11 cellular contexts compared by ENCODE assay signal in the genomic region with DNA sequence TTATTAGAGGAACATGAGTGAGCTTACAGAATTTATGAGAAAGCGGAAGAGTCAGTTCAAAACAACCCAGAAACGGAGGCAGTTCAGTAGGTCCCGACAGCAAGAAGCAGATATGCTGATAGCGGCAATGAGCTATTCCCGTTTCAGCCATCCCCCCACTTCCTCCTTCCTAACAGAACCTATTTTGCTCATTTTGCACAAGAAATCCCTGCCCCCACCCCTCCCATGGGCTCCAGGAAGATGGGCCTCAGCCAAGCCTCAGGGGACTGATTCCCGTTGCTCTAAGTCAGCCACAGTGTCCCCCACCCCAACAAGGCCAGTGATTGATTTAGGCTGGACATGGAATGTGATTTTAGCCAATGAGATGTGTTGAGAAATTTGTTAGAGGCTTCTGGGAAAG.
DNase-seq lines count a peak whose midpoint lies in the region; ATAC-seq, FAIRE-seq and TF ChIP-seq lines count a peak whose summit lies in the region.
"Had no signal": no experiment of that assay in that cellular context is flagged by ENCODE, and none has a peak within 500 bp of the region (broad histone marks: within the 10 kb centered on the region; RNA-seq: fewer than 3 reads in every experiment).

No MANE protein-coding gene starts in this region.

- no peak for ATAC-seq in activated T-cell treated with anti-CD3 and anti-CD28 coated beads, Interleukin-2, amount 50 U/mL, for 72 hours (replicated peaks in 1 of 2)
- ATAC-seq in upper lobe of left lung (ENCODE audit: low FRiP score in 2 of 2) (peak; percentile 30 to 59), GM21360 (IDR thresholded peaks at IDR 0.05; ENCODE audit: unreplicated experiment) (no peak)

- BruUV-seq in endothelial cell of umbilical vein (replicated peaks; lab: Mats Ljungman, UMichigan) = no TSS peak

- H3K36me3 ChIP-seq in endothelial cell of umbilical vein (ENCODE audit: control insufficient read depth in 2 of 2, extremely low read depth in 1 of 2, insufficient read depth in 2 of 2, low read length in 2 of 2) = no peaks in the 10 kb centered on the region
- no peaks in the 10 kb centered on the region for H3K36me3 ChIP-seq in mesenchymal stem cell (ENCODE audit: control insufficient read depth in 1 of 2, insufficient read depth in 2 of 2, low read depth in 1 of 2, low read length in 2 of 2)
- H3K36me3 ChIP-seq in upper lobe of left lung = no peaks in the 10 kb centered on the region

- H2BK15ac ChIP-seq in mesenchymal stem cell (ENCODE audit: low read depth, poor library complexity, severe bottlenecking) = no peak overlapping the region

- H3K23ac ChIP-seq in mesenchymal stem cell (ENCODE audit: low read length in 2 of 2) = no peak overlapping the region

- TF ChIP-seq POLR2A in endothelial cell of umbilical vein (IDR thresholded peaks at IDR 0.05; ENCODE audit: low read depth, low read length) = no peak
- peak in 1 of 4 donors; percentile 28 for TF ChIP-seq POLR2A in upper lobe of left lung (IDR thresholded peaks at IDR 0.05)

- peak overlapping the region; percentile 58 for H4K91ac ChIP-seq in mesenchymal stem cell (ENCODE audit: low read length)

- CTCF ChIA-PET in endothelial cell of umbilical vein (lab: Charles Lee) = interaction anchor here (1.1 kb wide), 1 partner anchor 23 kb away, joined by 3 read pairs; no protein-coding TSS in a partner anchor

- H3K36me3 Mint-ChIP-seq in activated T-cell treated with anti-CD3 and anti-CD28 coated beads, Interleukin-2, amount 50 U/mL, for 72 hours (ENCODE audit: insufficient read depth in 2 of 2) = peaks cover 0 to 1% of the 10 kb centered on the region in 2 donors

- no peak overlapping the region for H2AK5ac ChIP-seq in mesenchymal stem cell (ENCODE audit: low read length, severe bottlenecking)

- H3K4me3 Mint-ChIP-seq in activated T-cell treated with anti-CD3 and anti-CD28 coated beads, Interleukin-2, amount 50 U/mL, for 72 hours = peak overlapping the region in 1 of 2 donors; percentile 37

- H3K79me2 ChIP-seq in endothelial cell of umbilical vein (ENCODE audit: control insufficient read depth, insufficient read depth, low read length) = no peaks in the 10 kb centered on the region

- no peak for DNase-seq in activated T-cell treated with anti-CD3 and anti-CD28 coated beads, Interleukin-2, amount 50 U/mL, for 72 hours
- no peak for DNase-seq in activated T-cell treated with anti-CD3 and anti-CD28 coated beads, Interleukin-2, amount 50 U/mL, for 1 hour
- DNase-seq in endothelial cell of umbilical vein (ENCODE audit: low read depth, low spot score) (no peak), mesenchymal stem cell (peak; percentile 46), upper lobe of left lung (peak in 1 of 2 donors; percentile 69), superior temporal gyrus (ENCODE audit: extremely low spot score) (no peak)
- DNase-seq in central memory CD4-positive, alpha-beta T cell = no peak
- DNase-seq: ACHN, activated gamma-delta T cell, kidney glomerular epithelial cell had no signal

- TF ChIP-seq CTCF in endothelial cell of umbilical vein (IDR thresholded peaks at IDR 0.05; ENCODE audit: extremely low read depth in 1 of 2, insufficient read depth in 1 of 2, low read depth in 1 of 2, low read length in 2 of 2) (no peak), upper lobe of left lung (IDR thresholded peaks at IDR 0.05) (no peak)

- no peaks in the 10 kb centered on the region for H3K79me1 ChIP-seq in mesenchymal stem cell (replicated peaks; ENCODE audit: low read length, poor library complexity, severe bottlenecking)

- H2BK12ac ChIP-seq in mesenchymal stem cell (ENCODE audit: low read length in 2 of 2) = peak overlapping the region; percentile 82 to 94

- H3K4me3 ChIP-seq in endothelial cell of umbilical vein (replicated peaks in 1 of 3; ENCODE audit: insufficient read depth in 1 of 3, low read depth in 1 of 3, low read length in 3 of 3) (no peak overlapping the region), mesenchymal stem cell (ENCODE audit: insufficient read depth in 1 of 2, low read depth in 1 of 2, low read length in 2 of 2) (no peak overlapping the region), upper lobe of left lung (no peak overlapping the region)

- H3K9ac ChIP-seq in endothelial cell of umbilical vein (replicated peaks; ENCODE audit: extremely low read depth, insufficient read depth, low read length) (no peak overlapping the region), mesenchymal stem cell (ENCODE audit: low read length) (no peak overlapping the region)

- H3K4me2 ChIP-seq in endothelial cell of umbilical vein (ENCODE audit: insufficient read depth, low read length) (no peak overlapping the region), mesenchymal stem cell (ENCODE audit: low read length, poor library complexity, severe bottlenecking) (no peak overlapping the region)

- no peak overlapping the region for H3K14ac ChIP-seq in mesenchymal stem cell (ENCODE audit: low read length in 2 of 2)

- intact Hi-C loops in endothelial cell of umbilical vein (cut with micrococcal nuclease) = no loop called here

- no peak overlapping the region for H2BK5ac ChIP-seq in mesenchymal stem cell (ENCODE audit: low read depth, low read length, poor library complexity, severe bottlenecking)

- POLR2A ChIA-PET in endothelial cell of umbilical vein (lab: Charles Lee) = no interaction called here

- H4K8ac ChIP-seq in mesenchymal stem cell (ENCODE audit: low read length) = peak overlapping the region; percentile 91

- dilution Hi-C loops in endothelial cell of umbilical vein (cut with MboI; ENCODE audit: extremely low pct_ligation_motif_present, low sequenced_read_pairs) = no loop called here

- H3K4me1 ChIP-seq in endothelial cell of umbilical vein (ENCODE audit: control insufficient read depth, extremely low read depth, insufficient read depth, low read length) = peaks cover 21% of the 10 kb centered on the region
- H3K4me1 ChIP-seq in mesenchymal stem cell (ENCODE audit: control insufficient read depth, insufficient read depth, low read depth, low read length) = peaks cover 8% of the 10 kb centered on the region
- H3K4me1 ChIP-seq in upper lobe of left lung = peaks cover 39 to 55% (median 48%) of the 10 kb centered on the region in 4 donors

- H3K27ac ChIP-seq in endothelial cell of umbilical vein (ENCODE audit: insufficient read depth, low read depth, low read length) (no peak overlapping the region), mesenchymal stem cell (ENCODE audit: low read length, poor library complexity, severe bottlenecking) (no peak overlapping the region), upper lobe of left lung (peak overlapping the region; percentile 83 to 93 (median 86))

- H3K9me3 ChIP-seq in endothelial cell of umbilical vein (replicated peaks; ENCODE audit: control insufficient read depth, insufficient read depth, low read length) = no peaks in the 10 kb centered on the region
- no peaks in the 10 kb centered on the region for H3K9me3 ChIP-seq in mesenchymal stem cell (ENCODE audit: control insufficient read depth, low read length)
- H3K9me3 ChIP-seq in upper lobe of left lung = no peaks in the 10 kb centered on the region

- no peaks in the 10 kb centered on the region for H4K20me1 ChIP-seq in endothelial cell of umbilical vein (replicated peaks; ENCODE audit: control insufficient read depth, extremely low read depth, insufficient read depth, low read length)

- peaks cover 74% of the 10 kb centered on the region for H3K4me1 Mint-ChIP-seq in activated T-cell treated with anti-CD3 and anti-CD28 coated beads, Interleukin-2, amount 50 U/mL, for 72 hours (ENCODE audit: low read depth)

- peak overlapping the region; percentile 63 to 86 for H3K18ac ChIP-seq in mesenchymal stem cell (ENCODE audit: low read depth in 1 of 2, low read length in 2 of 2)

- WGBS in mesenchymal stem cell = 47% methylated on average over 5 of the region's 6 CpGs
- WGBS in upper lobe of left lung, 2 donors = 47 to 52% methylated on average over 6 of the region's 6 CpGs

- H3K27me3 Mint-ChIP-seq in activated T-cell treated with anti-CD3 and anti-CD28 coated beads, Interleukin-2, amount 50 U/mL, for 72 hours (ENCODE audit: low read depth) = peaks cover 14% of the 10 kb centered on the region

- TF ChIP-seq EP300 in upper lobe of left lung (IDR thresholded peaks at IDR 0.05) = peak in 1 of 4 donors; percentile 14

- no peaks in the 10 kb centered on the region for H3K9me3 Mint-ChIP-seq in activated T-cell treated with anti-CD3 and anti-CD28 coated beads, Interleukin-2, amount 50 U/mL, for 72 hours

- no peak overlapping the region for H2BK120ac ChIP-seq in mesenchymal stem cell (ENCODE audit: low read depth, low read length)

- H2AFZ ChIP-seq in endothelial cell of umbilical vein (ENCODE audit: low read depth, low read length) = no peak overlapping the region
- H2AFZ ChIP-seq in mesenchymal stem cell (ENCODE audit: low read depth, low read length) = no peak overlapping the region

- peak; percentile 26 for FAIRE-seq in endothelial cell of umbilical vein (lab: Jason Lieb, UNC)

- H3K4ac ChIP-seq in mesenchymal stem cell (ENCODE audit: low read depth in 1 of 2, low read length in 2 of 2) = peak overlapping the region in 1 of 2 experiments; percentile 32

- H3K27ac Mint-ChIP-seq in activated T-cell treated with anti-CD3 and anti-CD28 coated beads, Interleukin-2, amount 50 U/mL, for 72 hours = peak overlapping the region; percentile 47

- H3K27me3 ChIP-seq in endothelial cell of umbilical vein (ENCODE audit: control insufficient read depth in 2 of 2, insufficient read depth in 2 of 2, low read length in 2 of 2) = peaks cover 4 to 5% of the 10 kb centered on the region in 2 experiments
- no peaks in the 10 kb centered on the region for H3K27me3 ChIP-seq in mesenchymal stem cell (ENCODE audit: control insufficient read depth in 1 of 2, insufficient read depth in 1 of 2, low read length in 2 of 2)
- no peaks in the 10 kb centered on the region for H3K27me3 ChIP-seq in upper lobe of left lung

- H3K9me1 ChIP-seq in endothelial cell of umbilical vein (replicated peaks; ENCODE audit: control insufficient read depth, extremely low read depth, insufficient read depth, low read length) = no peaks in the 10 kb centered on the region

TF ChIP-seq in endothelial cell of umbilical vein, 7 proteins besides CTCF, POLR2A, EP300 and RAD21:
- TF ChIP-seq POLR2AphosphoS5 (IDR thresholded peaks at IDR 0.05; ENCODE audit: insufficient read depth, low read depth, low read length) (no peak), FOS (IDR thresholded peaks at IDR 0.05; ENCODE audit: borderline replicate concordance, insufficient read depth, low read length) (no peak), GATA2 (IDR thresholded peaks at IDR 0.05; ENCODE audit: insufficient read depth, insufficient read length, low read depth, low read length) (no peak), EZH2 (IDR thresholded peaks at IDR 0.05; ENCODE audit: borderline replicate concordance, low read depth, low read length, severe bottlenecking) (no peak), JUN (IDR thresholded peaks at IDR 0.05; ENCODE audit: borderline replicate concordance, insufficient read depth, insufficient read length, low read depth) (no peak), MYC (IDR thresholded peaks at IDR 0.05; ENCODE audit: low read depth, low read length) (no peak)
- TF ChIP-seq, protein P1, sequence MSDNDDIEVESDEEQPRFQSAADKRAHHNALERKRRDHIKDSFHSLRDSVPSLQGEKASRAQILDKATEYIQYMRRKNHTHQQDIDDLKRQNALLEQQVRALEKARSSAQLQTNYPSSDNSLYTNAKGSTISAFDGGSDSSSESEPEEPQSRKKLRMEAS (IDR thresholded peaks at IDR 0.05; ENCODE audit: insufficient read depth, insufficient read length) = no peak

Comparison
In these comparisons a context has a peak if more than half of its experiments do, and no peak if none do; other contexts are left out.
1. ATAC-seq: peak in upper lobe of left lung (2 of 2); none in activated T-cell treated with anti-CD3 and anti-CD28 coated beads, Interleukin-2, amount 50 U/mL, for 72 hours (0 of 2) and GM21360 (single experiment).
2. H3K27ac ChIP-seq: peak in upper lobe of left lung (4 of 4); none in endothelial cell of umbilical vein (single experiment) and mesenchymal stem cell (single experiment).